In genomic region chr11:74672956-74673895, GRCh38 we compare ENCODE assay signal across 1 cellular context.
TF ChIP-seq lines count a peak whose summit lies in the region.

No MANE protein-coding gene starts in this region.

TF ChIP-seq in K562, 482 proteins besides CTCF, POLR2A, EP300 and RAD21 (continued from another document):
- 0 out of 2 replicates have a peak, but pooled peaks have one; percentile 39 for TF ChIP-seq ARID3A (IDR thresholded peaks at IDR 0.05; ENCODE audit: borderline replicate concordance, low read depth, low read length)
- no peak for TF ChIP-seq NCOA6 (IDR thresholded peaks at IDR 0.05)
- peak; percentile 69 for TF ChIP-seq ZFP36 (IDR thresholded peaks at IDR 0.05; ENCODE audit: low read depth, low read length, partially characterized antibody)
- no peak for TF ChIP-seq ZBTB40 (IDR thresholded peaks at IDR 0.05)
- no peak for TF ChIP-seq ZBTB40 (CRISPR knock-in tag; IDR thresholded peaks at IDR 0.05)
- TF ChIP-seq RREB1 (CRISPR knock-in tag; IDR thresholded peaks at IDR 0.05): no peak
- TF ChIP-seq NFRKB (IDR thresholded peaks at IDR 0.05; ENCODE audit: low read depth): 0 out of 2 replicates have a peak, but pooled peaks have one; percentile 37
- TF ChIP-seq MECOM (CRISPR knock-in tag; IDR thresholded peaks at IDR 0.05): peak; percentile 31; the same call in 1 of the 2 replicates
- TF ChIP-seq E2F8 (IDR thresholded peaks at IDR 0.05; ENCODE audit: low read depth, partially characterized antibody): no peak
- TF ChIP-seq PYGO2 (tag; IDR thresholded peaks at IDR 0.05): no peak
- TF ChIP-seq ZNF584 (CRISPR knock-in tag; IDR thresholded peaks at IDR 0.05; ENCODE audit: low read depth): 0 out of 2 replicates have a peak, but pooled peaks have one; percentile 15
- TF ChIP-seq ZNF212 (CRISPR knock-in tag; IDR thresholded peaks at IDR 0.05): no peak
- TF ChIP-seq ZNF512 (tag; IDR thresholded peaks at IDR 0.05): no peak
- no peak for TF ChIP-seq TFAM (CRISPR knock-in tag; conservative IDR thresholded peaks at IDR 0.05)
- no peak for TF ChIP-seq ARID2 (IDR thresholded peaks at IDR 0.05)
- no peak for TF ChIP-seq ZNF184 (CRISPR knock-in tag; IDR thresholded peaks at IDR 0.05)
- TF ChIP-seq MYBL2 (IDR thresholded peaks at IDR 0.05; ENCODE audit: low read depth): no peak
- no peak for TF ChIP-seq MYBL2 (CRISPR knock-in tag; IDR thresholded peaks at IDR 0.05; ENCODE audit: borderline replicate concordance)
- no peak for TF ChIP-seq ZBTB11 (CRISPR knock-in tag; IDR thresholded peaks at IDR 0.05)
- no peak for TF ChIP-seq RHOXF2B (CRISPR knock-in tag; conservative IDR thresholded peaks at IDR 0.05)
- TF ChIP-seq MLLT1 (IDR thresholded peaks at IDR 0.05): 0 out of 4 replicates have a peak, but pooled peaks of 1 of the 2 experiments have one; percentile 15
- TF ChIP-seq NCOA4 (IDR thresholded peaks at IDR 0.05; ENCODE audit: partially characterized antibody): no peak
- peak; percentile 76; the same call in 1 of the 2 replicates for TF ChIP-seq ATF7 (IDR thresholded peaks at IDR 0.05)
- no peak for TF ChIP-seq OTX1 (CRISPR knock-in tag; IDR thresholded peaks at IDR 0.05)
- no peak for TF ChIP-seq ZNF76 (CRISPR knock-in tag; IDR thresholded peaks at IDR 0.05; ENCODE audit: borderline replicate concordance)
- no peak for TF ChIP-seq ILK (tag; IDR thresholded peaks at IDR 0.05; ENCODE audit: borderline replicate concordance, low read depth)
TF ChIP-seq in K562: peak in this region for 60.
